ENCODE assay signal across 9 cellular contexts in the genomic region with DNA sequence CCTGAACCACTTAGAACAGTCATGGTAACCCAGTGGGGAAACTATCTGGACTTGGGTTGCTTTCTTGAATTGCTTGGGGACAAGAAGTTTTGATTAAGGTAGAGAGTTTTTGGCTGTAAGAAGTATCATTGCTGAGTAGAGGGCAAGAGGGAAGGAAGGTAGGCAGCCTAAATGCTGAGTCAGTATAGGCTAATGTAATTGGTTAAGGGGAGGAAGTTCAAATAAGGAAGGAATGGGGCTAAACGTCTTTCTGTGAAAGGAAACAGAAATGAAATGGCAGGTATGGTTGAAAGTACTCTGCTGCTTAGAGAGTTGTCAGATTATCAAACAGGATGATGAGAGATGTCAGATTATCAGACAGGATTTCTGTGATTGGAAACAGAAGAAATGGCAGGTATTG. TPM values are rescaled to one million over a fixed set of nuclear protein-coding genes. Genes with fewer than 3 reads are reported as not detected.
DNase-seq lines count a peak whose midpoint lies in the region; ATAC-seq and TF ChIP-seq lines count a peak whose summit lies in the region.
"Had no signal": no experiment of that assay in that cellular context is flagged by ENCODE, and none has a peak within 500 bp of the region (broad histone marks: within the 10 kb centered on the region; RNA-seq: fewer than 3 reads in every experiment).

No MANE protein-coding gene starts in this region.

- peaks cover 11 to 68% of the 10 kb centered on the region in 2 donors for H3K36me3 ChIP-seq in body of pancreas (replicated peaks in 1 of 2; ENCODE audit: insufficient read depth in 1 of 2, low read depth in 2 of 2)

- H3K4me1 ChIP-seq in body of pancreas = no peaks in the 10 kb centered on the region

- no peaks in the 10 kb centered on the region for H3K9me3 Mint-ChIP-seq in activated naive CD4-positive, alpha-beta T cell treated with anti-CD3 and anti-CD28 coated beads for 36 hours
- H3K9me3 Mint-ChIP-seq in activated naive CD8-positive, alpha-beta T cell treated with anti-CD3 and anti-CD28 coated beads, Interleukin-2, amount 10 ng/mL, durations not matched to agents 7 days and 5 days = no peaks in the 10 kb centered on the region
- H3K9me3 Mint-ChIP-seq in stimulated activated naive B cell treated with anti-CD40 and anti-IgM and Interleukin-4, amounts not matched to agents 10 μg/mL and 1 μg/mL and 100 μg/mL, for 72 hours = no peaks in the 10 kb centered on the region

- no peak for DNase-seq in activated naive CD4-positive, alpha-beta T cell treated with anti-CD3 and anti-CD28 coated beads for 36 hours
- DNase-seq in activated naive CD4-positive, alpha-beta T cell treated with Interleukin-2 at 50 U/mL for 16 hours = no peak
- DNase-seq in NOMO-1 treated with dmso at 0.1 percent for 144 hours (lab: John Stamatoyannopoulos, UW; ENCODE audit: unreplicated experiment) (peak; percentile 64), body of pancreas (no peak), activated gamma-delta T cell treated with Interleukin-2 at 50 U/mL for 16 hours (no peak)
- DNase-seq in activated naive CD8-positive, alpha-beta T cell treated with anti-CD3 and anti-CD28 coated beads, Interleukin-2, amount 10 ng/mL, durations not matched to agents 7 days and 5 days = no peak
- DNase-seq in stimulated activated naive B cell treated with anti-CD40 and anti-IgM and Interleukin-4, amounts not matched to agents 10 μg/mL and 1 μg/mL and 100 μg/mL, for 72 hours = no peak
- DNase-seq: NCI-H1092 treated with DMSO at 0.1 percent for 48 hours had no signal

- peak; percentile 90 for ATAC-seq in activated naive CD8-positive, alpha-beta T cell treated with anti-CD3 and anti-CD28 coated beads, Interleukin-2, amount 10 ng/mL, durations not matched to agents 7 days and 5 days (ENCODE audit: low read depth)
- ATAC-seq in stimulated activated naive B cell treated with anti-CD40 and anti-IgM and Interleukin-4, amounts not matched to agents 10 μg/mL and 1 μg/mL and 100 μg/mL, for 72 hours (replicated peaks) = no peak
- no peak for ATAC-seq in HG02623 (IDR thresholded peaks at IDR 0.05; ENCODE audit: unreplicated experiment)
- no peak for ATAC-seq in body of pancreas

- POLR2A ChIA-PET in activated naive CD8-positive, alpha-beta T cell treated with anti-CD3 and anti-CD28 coated beads, Interleukin-2, amount 10 ng/mL, durations not matched to agents 7 days and 5 days (lab: Charles Lee) = interaction anchor here (1.3 kb wide), 1 partner anchor 21 kb away, joined by 6 read pairs; the partner anchor contains the start of gene KPNB1

- H3K4me3 ChIP-seq in body of pancreas = no peak overlapping the region

- no peaks in the 10 kb centered on the region for H3K27me3 Mint-ChIP-seq in activated naive CD4-positive, alpha-beta T cell treated with anti-CD3 and anti-CD28 coated beads for 36 hours (ENCODE audit: low read depth)
- no peaks in the 10 kb centered on the region for H3K27me3 Mint-ChIP-seq in activated naive CD8-positive, alpha-beta T cell treated with anti-CD3 and anti-CD28 coated beads, Interleukin-2, amount 10 ng/mL, durations not matched to agents 7 days and 5 days
- H3K27me3 Mint-ChIP-seq in stimulated activated naive B cell treated with anti-CD40 and anti-IgM and Interleukin-4, amounts not matched to agents 10 μg/mL and 1 μg/mL and 100 μg/mL, for 72 hours = no peaks in the 10 kb centered on the region

- 16 to 25% methylated on average over 1 of the region's 1 CpG for WGBS in body of pancreas, 2 donors

- H3K36me3 Mint-ChIP-seq in activated naive CD4-positive, alpha-beta T cell treated with anti-CD3 and anti-CD28 coated beads for 36 hours (ENCODE audit: low read depth) = peaks cover 85% of the 10 kb centered on the region
- H3K36me3 Mint-ChIP-seq in activated naive CD8-positive, alpha-beta T cell treated with anti-CD3 and anti-CD28 coated beads, Interleukin-2, amount 10 ng/mL, durations not matched to agents 7 days and 5 days = peaks cover 45% of the 10 kb centered on the region
- peaks cover 38 to 49% of the 10 kb centered on the region in 2 donors for H3K36me3 Mint-ChIP-seq in stimulated activated naive B cell treated with anti-CD40 and anti-IgM and Interleukin-4, amounts not matched to agents 10 μg/mL and 1 μg/mL and 100 μg/mL, for 72 hours

- no peaks in the 10 kb centered on the region for H3K27me3 ChIP-seq in body of pancreas

- no peaks in the 10 kb centered on the region for H3K9me3 ChIP-seq in body of pancreas

- intact Hi-C loops in activated naive CD4-positive, alpha-beta T cell treated with anti-CD3 and anti-CD28 coated beads for 36 hours (cut with micrococcal nuclease) = no loop called here
- intact Hi-C loops in body of pancreas (cut with DNase I) = no loop called here

- CTCF ChIA-PET in activated naive CD4-positive, alpha-beta T cell treated with anti-CD3 and anti-CD28 coated beads for 36 hours (lab: Charles Lee) = interaction anchor here (1.1 to 1.8 kb wide), 2 partner anchors 9 to 23 kb away, joined by 3 to 6 read pairs; no protein-coding TSS in a partner anchor

- peak overlapping the region; percentile 69 for H3K27ac Mint-ChIP-seq in activated naive CD4-positive, alpha-beta T cell treated with anti-CD3 and anti-CD28 coated beads for 36 hours
- H3K27ac Mint-ChIP-seq in activated naive CD8-positive, alpha-beta T cell treated with anti-CD3 and anti-CD28 coated beads, Interleukin-2, amount 10 ng/mL, durations not matched to agents 7 days and 5 days = peak overlapping the region; percentile 71
- H3K27ac Mint-ChIP-seq in stimulated activated naive B cell treated with anti-CD40 and anti-IgM and Interleukin-4, amounts not matched to agents 10 μg/mL and 1 μg/mL and 100 μg/mL, for 72 hours = peak overlapping the region; percentile 16

- no peak overlapping the region for H3K27ac ChIP-seq in body of pancreas

- peaks cover 41% of the 10 kb centered on the region for H3K4me1 Mint-ChIP-seq in activated naive CD4-positive, alpha-beta T cell treated with anti-CD3 and anti-CD28 coated beads for 36 hours (ENCODE audit: low read depth)
- H3K4me1 Mint-ChIP-seq in activated naive CD8-positive, alpha-beta T cell treated with anti-CD3 and anti-CD28 coated beads, Interleukin-2, amount 10 ng/mL, durations not matched to agents 7 days and 5 days = peaks cover 34% of the 10 kb centered on the region
- H3K4me1 Mint-ChIP-seq in stimulated activated naive B cell treated with anti-CD40 and anti-IgM and Interleukin-4, amounts not matched to agents 10 μg/mL and 1 μg/mL and 100 μg/mL, for 72 hours = peaks cover 7% of the 10 kb centered on the region in 2 donors

- no peak for TF ChIP-seq POLR2A in body of pancreas (IDR thresholded peaks at IDR 0.05)

- TF ChIP-seq CTCF in body of pancreas (IDR thresholded peaks at IDR 0.05) = no peak

- no peak overlapping the region for H3K4me3 Mint-ChIP-seq in activated naive CD4-positive, alpha-beta T cell treated with anti-CD3 and anti-CD28 coated beads for 36 hours
- peak overlapping the region; percentile 17 for H3K4me3 Mint-ChIP-seq in activated naive CD8-positive, alpha-beta T cell treated with anti-CD3 and anti-CD28 coated beads, Interleukin-2, amount 10 ng/mL, durations not matched to agents 7 days and 5 days
- no peak overlapping the region for H3K4me3 Mint-ChIP-seq in stimulated activated naive B cell treated with anti-CD40 and anti-IgM and Interleukin-4, amounts not matched to agents 10 μg/mL and 1 μg/mL and 100 μg/mL, for 72 hours

RNA-seq across cellular contexts. Expression of gene KPNB1, which starts 20.3 kb away (rescaled TPM):
- 100 to 1,000 TPM; 602 to 614 TPM for total RNA-seq in activated naive CD4-positive, alpha-beta T cell treated with anti-CD3 and anti-CD28 coated beads for 36 hours
- total RNA-seq in activated naive CD8-positive, alpha-beta T cell treated with anti-CD3 and anti-CD28 coated beads, Interleukin-2, amount 10 ng/mL, durations not matched to agents 7 days and 5 days = 100 to 1,000 TPM; 335 TPM
- 100 to 1,000 TPM in 1 of 2 donors, 10 to 100 TPM in 1; 73.4 to 137 TPM for total RNA-seq in body of pancreas

RNA-seq across cellular contexts. Expression of gene TBKBP1, which starts 23.9 kb away (rescaled TPM):
- 10 to 100 TPM; 19.5 to 19.7 TPM for total RNA-seq in activated naive CD4-positive, alpha-beta T cell treated with anti-CD3 and anti-CD28 coated beads for 36 hours
- total RNA-seq in activated naive CD8-positive, alpha-beta T cell treated with anti-CD3 and anti-CD28 coated beads, Interleukin-2, amount 10 ng/mL, durations not matched to agents 7 days and 5 days = 1 to 10 TPM; 8.0 to 8.9 TPM
- total RNA-seq in body of pancreas = 10 to 100 TPM in 1 of 2 donors, 1 to 10 TPM in 1; 8.0 to 13.2 TPM

Comparison
In these comparisons a context has a peak if more than half of its experiments do, and no peak if none do; other contexts are left out.
1. H3K27ac Mint-ChIP-seq: peak in every context shown above with its lines; median percentile 71 in activated naive CD8-positive, alpha-beta T cell treated with anti-CD3 and anti-CD28 coated beads, Interleukin-2, amount 10 ng/mL, durations not matched to agents 7 days and 5 days; 69 in activated naive CD4-positive, alpha-beta T cell treated with anti-CD3 and anti-CD28 coated beads for 36 hours; 16 in stimulated activated naive B cell treated with anti-CD40 and anti-IgM and Interleukin-4, amounts not matched to agents 10 μg/mL and 1 μg/mL and 100 μg/mL, for 72 hours.